ENCODE assay signal across 29 cellular contexts in genomic region chr2:5587726-5588125, GRCh38.
"Had no signal": no experiment of that assay in that cellular context is flagged by ENCODE, and none has a peak within 500 bp of the region (broad histone marks: within the 10 kb centered on the region; RNA-seq: fewer than 3 reads in every experiment).

No MANE protein-coding gene starts in this region.

- ATAC-seq: activated CD8-positive, alpha-beta T cell treated with anti-CD3 and anti-CD28 coated beads for 36 hours; activated T-cell treated with anti-CD3 and anti-CD28 coated beads, Interleukin-2, amount 50 U/mL, for 72 hours; activated T-helper 17 cell treated with anti-CD3 and anti-CD28 coated beads, Interleukin-2, amount 50 U/mL, for 72 hours; PC-3; T-cell had no signal

- H3K27ac ChIP-seq: Peyer's patch, SJSA1 had no signal

- H3K9me2 ChIP-seq: SK-N-SH had no signal

- H3K9me3 ChIP-seq: Peyer's patch, SK-N-SH had no signal

- H3K4me1 ChIP-seq: Peyer's patch, SJSA1 had no signal

- H3K4me2 ChIP-seq: SK-N-SH had no signal

- DNase-seq: activated CD4-positive, alpha-beta T cell treated with anti-CD3 and anti-CD28 coated beads, Interleukin-2, amount 10 ng/mL, durations not matched to agents 24 days and 14 days; activated CD4-positive, alpha-beta T cell treated with anti-CD3 and anti-CD28 coated beads, Interleukin-2, amount 50 U/mL, for 4 hours; activated CD8-positive, alpha-beta T cell treated with anti-CD3 and anti-CD28 coated beads for 36 hours; activated effector memory CD4-positive, alpha-beta T cell treated with anti-CD3 and anti-CD28 coated beads, Interleukin-2, amount 50 U/mL, for 16 hours; activated naive CD4-positive, alpha-beta T cell; activated naive CD4-positive, alpha-beta T cell treated with anti-CD3 and anti-CD28 coated beads, Interleukin-2, amount 50 U/mL, for 16 hours; activated naive CD8-positive, alpha-beta T cell treated with anti-CD3 and anti-CD28 coated beads for 36 hours; activated T-cell treated with anti-CD3 and anti-CD28 coated beads, Interleukin-2, amount 50 U/mL, for 1 hour; activated T-cell treated with anti-CD3 and anti-CD28 coated beads, Interleukin-2, amount 50 U/mL, for 72 hours; amniotic stem cell; aorta; caudate nucleus; Kasumi-1; KG1; NCI-H1105 treated with DMSO at 0.1 percent for 48 hours; NCI-H1436; NCI-H1694; NCI-H1930; NCI-H345; NCI-H524 treated with DMSO at 0.1 percent for 48 hours; PC-3; Peyer's patch; RPMI8226; SHP77 treated with DMSO at 0.1 percent for 48 hours; SK-N-SH; T-cell; T1000 had no signal

- H3K9ac ChIP-seq: SK-N-SH had no signal

- H3K27me3 ChIP-seq: Peyer's patch, SJSA1 had no signal

- H3K4me3 ChIP-seq: Peyer's patch, SJSA1 had no signal

- H3K36me3 ChIP-seq: Peyer's patch, SJSA1 had no signal
